8 cellular contexts compared by ENCODE assay signal in the genomic region with DNA sequence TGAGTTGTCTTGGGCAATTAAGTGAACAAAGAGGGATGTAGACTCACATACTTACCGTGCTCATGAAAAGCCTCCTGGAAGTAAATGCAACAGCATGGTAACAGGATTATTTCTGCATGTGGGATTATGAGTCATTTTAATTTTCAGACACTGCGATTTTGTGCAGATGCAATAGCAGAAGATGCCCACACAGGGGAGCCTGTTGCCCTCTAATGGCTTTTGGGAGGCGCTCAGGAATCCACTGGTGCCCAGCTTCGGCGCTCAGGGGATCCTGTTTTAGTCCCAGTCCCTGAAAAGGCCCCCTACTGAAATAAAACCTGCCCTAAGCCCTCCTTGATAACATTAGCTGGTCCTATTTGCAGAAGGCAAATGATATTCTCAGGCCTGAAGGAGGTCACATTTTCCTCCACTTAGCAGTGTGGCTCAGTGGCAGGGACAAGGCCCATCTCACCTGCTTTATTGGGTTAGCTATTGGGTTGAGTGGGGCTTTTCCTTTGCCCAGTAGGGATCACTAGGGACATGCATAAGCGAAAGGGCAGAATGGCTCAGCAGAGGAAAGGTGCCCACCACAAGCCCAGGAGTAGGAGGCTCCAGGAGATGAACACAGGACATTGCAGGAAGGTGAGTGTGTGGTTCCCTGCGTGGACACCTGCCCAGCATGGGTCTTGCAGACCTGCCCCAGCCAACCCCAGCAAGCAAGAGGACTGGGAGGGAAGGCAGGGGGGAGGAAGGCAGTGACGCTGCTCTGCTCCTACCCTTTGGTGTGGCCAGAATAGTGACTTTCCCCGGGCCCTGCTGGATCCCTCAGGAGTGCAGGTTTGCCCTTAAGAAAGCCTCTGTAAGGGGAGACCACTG. TPM values are rescaled to one million over a fixed set of nuclear protein-coding genes. Genes with fewer than 3 reads are reported as not detected.
A peak's percentile ranks its signal among the peaks of the same experiment; 100 is the strongest.
DNase-seq lines count a peak whose midpoint lies in the region; ATAC-seq lines count a peak whose summit lies in the region.
"Had no signal": no experiment of that assay in that cellular context is flagged by ENCODE, and none has a peak within 500 bp of the region (broad histone marks: within the 10 kb centered on the region; RNA-seq: fewer than 3 reads in every experiment).

No MANE protein-coding gene starts in this region.

- WGBS in right cardiac atrium: 41% methylated on average over 9 of the region's 9 CpGs

- H3K36me3 ChIP-seq in adipocyte (ENCODE audit: control insufficient read depth, insufficient read depth, low read length, severe bottlenecking): no peaks in the 10 kb centered on the region

- DNase-seq in EL (peak; percentile 65), NCI-H510A treated with DMSO at 0.1 percent for 48 hours (lab: John Stamatoyannopoulos, UW) (peak; percentile 63), adipocyte (ENCODE audit: low read depth) (peak; percentile 86), right cardiac atrium (peak; percentile 36 to 64 (median 53)), smooth muscle cell of the brain vasculature (ENCODE audit: low read depth, low spot score) (peak; percentile 21)

- peaks cover 30% of the 10 kb centered on the region for H3K27me3 ChIP-seq in adipocyte (replicated peaks; ENCODE audit: control insufficient read depth, insufficient read depth, low read length)
- no peaks in the 10 kb centered on the region for H3K27me3 ChIP-seq in right cardiac atrium (ENCODE audit: control insufficient read depth, insufficient read depth)

- H3K27ac ChIP-seq in right cardiac atrium (ENCODE audit: low read length): no peak overlapping the region

- intact Hi-C loops in right cardiac atrium (cut with DNase I): loop anchor here (5.0 to 10.0 kb wide), 4 partner anchors 295 to 525 kb away; no protein-coding TSS in a partner anchor

- H3K9ac ChIP-seq in adipocyte (ENCODE audit: low read length): no peak overlapping the region

- peak; percentile 94 for ATAC-seq in GM19351 (IDR thresholded peaks at IDR 0.05; ENCODE audit: unreplicated experiment)
- ATAC-seq in HG03342 (IDR thresholded peaks at IDR 0.05; ENCODE audit: unreplicated experiment): peak; percentile 91
- peak; percentile 71 to 73 for ATAC-seq in right cardiac atrium

- H3K4me3 ChIP-seq in adipocyte (ENCODE audit: low read length) (no peak overlapping the region), right cardiac atrium (ENCODE audit: low read length) (no peak overlapping the region)

- no peaks in the 10 kb centered on the region for H3K4me1 ChIP-seq in adipocyte (ENCODE audit: control insufficient read depth, insufficient read depth, low read length)
- no peaks in the 10 kb centered on the region for H3K4me1 ChIP-seq in right cardiac atrium (ENCODE audit: control insufficient read depth, insufficient read depth, low read length)

- H3K9me3 ChIP-seq in adipocyte (ENCODE audit: control insufficient read depth, low read length) (no peaks in the 10 kb centered on the region), right cardiac atrium (ENCODE audit: control insufficient read depth, low read length) (no peaks in the 10 kb centered on the region)

RNA-seq across cellular contexts. Expression of gene KCNS3, which starts 26.5 kb away (rescaled TPM):
- 1 to 10 TPM; 3.0 to 4.3 (median 3.5) TPM for total RNA-seq in right cardiac atrium
- polyA plus RNA-seq in right cardiac atrium: 1.3 TPM

RNA-seq across cellular contexts. Expression of gene MSGN1, which starts 35.7 kb away (rescaled TPM):
- total RNA-seq in right cardiac atrium: not detected
- polyA plus RNA-seq in right cardiac atrium: not detected
- total RNA-seq: urinary bladder had no signal
- polyA plus RNA-seq: urinary bladder had no signal

Comparison
In these comparisons a context has a peak if more than half of its experiments do, and no peak if none do; other contexts are left out.
1. DNase-seq: peak in every context shown above with its lines; median percentile 86 in adipocyte; 65 in EL; 63 in NCI-H510A treated with DMSO at 0.1 percent for 48 hours; 53 in right cardiac atrium; 21 in smooth muscle cell of the brain vasculature.